ENCODE assay signal across 30 cellular contexts in the genomic region with DNA sequence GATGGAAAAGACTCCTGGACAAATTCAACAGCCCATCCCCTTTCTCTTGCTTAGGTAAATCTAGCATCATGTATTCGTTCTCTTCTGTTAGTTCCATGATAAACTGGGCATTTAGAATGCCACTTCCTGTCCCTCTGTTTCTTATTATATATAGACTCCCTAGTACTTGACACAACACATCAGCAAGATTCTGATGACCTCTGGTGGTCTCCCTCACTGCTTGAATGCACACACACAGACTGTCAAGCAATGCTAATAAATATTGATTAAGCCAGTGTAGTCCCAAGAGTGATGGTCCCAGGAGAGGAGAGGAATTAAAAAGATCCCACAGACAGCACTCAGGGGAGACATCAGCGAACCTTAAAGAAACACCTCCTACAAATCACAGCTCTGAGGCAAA.
DNase-seq lines count a peak whose midpoint lies in the region; ATAC-seq lines count a peak whose summit lies in the region.
"Had no signal": no experiment of that assay in that cellular context is flagged by ENCODE, and none has a peak within 500 bp of the region (broad histone marks: within the 10 kb centered on the region; RNA-seq: fewer than 3 reads in every experiment).

No MANE protein-coding gene starts in this region.

- H3K18ac ChIP-seq in neuronal stem cell (ENCODE audit: low read length): no peak overlapping the region

- H4K8ac ChIP-seq in neuronal stem cell (ENCODE audit: low read depth, low read length): no peak overlapping the region

- ATAC-seq in GM18868 (IDR thresholded peaks at IDR 0.05; ENCODE audit: unreplicated experiment): peak; percentile 19
- ATAC-seq in GM21528 (IDR thresholded peaks at IDR 0.05; ENCODE audit: low FRiP score, unreplicated experiment): peak; percentile 35
- ATAC-seq in GM18870 (IDR thresholded peaks at IDR 0.05; ENCODE audit: unreplicated experiment): no peak
- ATAC-seq: body of pancreas; heart left ventricle; K562; naive thymus-derived CD4-positive, alpha-beta T cell; Right ventricle myocardium inferior had no signal

- no peak overlapping the region for H4K91ac ChIP-seq in neuronal stem cell (ENCODE audit: low read depth, low read length, poor library complexity)

- no peak overlapping the region for H3K4me2 ChIP-seq in neuronal stem cell (ENCODE audit: insufficient read depth, low read length, poor library complexity, severe bottlenecking)
- H3K4me2 ChIP-seq: PC-9 had no signal

- H3K4me3 ChIP-seq in neuronal stem cell (ENCODE audit: low read length in 2 of 2): no peak overlapping the region
- H3K4me3 ChIP-seq: body of pancreas, esophagus muscularis mucosa, heart left ventricle, K562, PC-9, upper lobe of left lung had no signal

- no peaks in the 10 kb centered on the region for H3K79me1 ChIP-seq in neuronal stem cell (ENCODE audit: low read depth, low read length)

- no peak overlapping the region for H2AK5ac ChIP-seq in neuronal stem cell (ENCODE audit: low read depth, low read length)

- WGBS in neuronal stem cell (ENCODE audit: extremely low coverage in 2 of 2, insufficient read length in 2 of 2, insufficient replicate concordance in 1 of 2), 2 donors: no CpG with 5 or more reads among the region's 2 CpGs

- H2BK5ac ChIP-seq in neuronal stem cell (ENCODE audit: low read length): no peak overlapping the region

- DNase-seq in SK-N-DZ (ENCODE audit: low spot score) (peak; percentile 68), neuronal stem cell (ENCODE audit: low spot score) (no peak), inferior parietal cortex (ENCODE audit: extremely low spot score) (no peak)
- DNase-seq in activated naive CD4-positive, alpha-beta T cell treated with Interleukin-2 at 50 U/mL for 16 hours: no peak
- no peak for DNase-seq in activated effector memory CD4-positive, alpha-beta T cell treated with anti-CD3 and anti-CD28 coated beads, Interleukin-2, amount 50 U/mL, for 16 hours
- DNase-seq: activated CD4-positive, alpha-beta memory T cell treated with anti-CD3 and anti-CD28 coated beads, Interleukin-2, amount 10 ng/mL, durations not matched to agents 7 days and 5 days; activated CD8-positive, alpha-beta memory T cell treated with anti-CD3 and anti-CD28 coated beads, Interleukin-2, amount 50 U/mL, for 48 hours; activated naive CD4-positive, alpha-beta T cell treated with anti-CD3 and anti-CD28 coated beads, Interleukin-2, amount 50 U/mL, for 16 hours; body of pancreas; C1 segment of cervical spinal cord; Caco-2; DMS79; foreskin melanocyte; heart left ventricle; midbrain; naive thymus-derived CD4-positive, alpha-beta T cell; NCI-H1092; NCI-H1930; NCI-H524 treated with DMSO at 0.1 percent for 48 hours; PC-9; stimulated activated naive B cell treated with anti-CD40 and anti-IgM and Interleukin-4, amounts not matched to agents 10 μg/mL and 1 μg/mL and 100 μg/mL, for 72 hours; substantia nigra; T-helper 2 cell; upper lobe of left lung had no signal

- H3K4me1 ChIP-seq in neuronal stem cell (ENCODE audit: control insufficient read depth in 2 of 2, insufficient read depth in 1 of 2, low read depth in 1 of 2, low read length in 2 of 2): peaks cover 0 to 11% of the 10 kb centered on the region in 2 donors
- H3K4me1 ChIP-seq: body of pancreas, esophagus muscularis mucosa, heart left ventricle, upper lobe of left lung had no signal

- H3K36me3 ChIP-seq in neuronal stem cell (replicated peaks in 1 of 2; ENCODE audit: control insufficient read depth in 2 of 2, insufficient read depth in 2 of 2, low read length in 2 of 2): no peaks in the 10 kb centered on the region
- H3K36me3 ChIP-seq: esophagus muscularis mucosa, heart left ventricle, upper lobe of left lung had no signal

- H2BK120ac ChIP-seq in neuronal stem cell (ENCODE audit: low read depth, low read length): no peak overlapping the region

- H2BK12ac ChIP-seq in neuronal stem cell (ENCODE audit: low read length): no peak overlapping the region

- no peak overlapping the region for H2BK15ac ChIP-seq in neuronal stem cell (ENCODE audit: low read length)

- no peaks in the 10 kb centered on the region for H3K27me3 ChIP-seq in neuronal stem cell (ENCODE audit: control insufficient read depth in 3 of 3, insufficient read depth in 3 of 3, low read depth in 1 of 3, low read length in 3 of 3)
- H3K27me3 ChIP-seq: body of pancreas, esophagus muscularis mucosa, heart left ventricle, upper lobe of left lung had no signal

- H2AFZ ChIP-seq in neuronal stem cell (ENCODE audit: low read length): peak overlapping the region; percentile 10
- H2AFZ ChIP-seq: PC-9 had no signal

- no peak overlapping the region for H3K27ac ChIP-seq in neuronal stem cell (replicated peaks; ENCODE audit: low read length)
- H3K27ac ChIP-seq: body of pancreas, esophagus muscularis mucosa, heart left ventricle, PC-9, upper lobe of left lung had no signal

- no peaks in the 10 kb centered on the region for H3K9me3 ChIP-seq in neuronal stem cell (replicated peaks in 1 of 2; ENCODE audit: control insufficient read depth in 2 of 2, insufficient read depth in 1 of 2, low read depth in 1 of 2, low read length in 2 of 2)
- H3K9me3 ChIP-seq: Caco-2, esophagus muscularis mucosa, upper lobe of left lung had no signal

- no peak overlapping the region for H3K14ac ChIP-seq in neuronal stem cell (ENCODE audit: low read length)

- no peak overlapping the region for H3K9ac ChIP-seq in neuronal stem cell (ENCODE audit: low read depth, low read length, poor library complexity)

- no peak overlapping the region for H3K4ac ChIP-seq in neuronal stem cell (ENCODE audit: low read length)

- no peak overlapping the region for H3K23ac ChIP-seq in neuronal stem cell (ENCODE audit: low read depth, low read length, poor library complexity)
